In the genomic region with DNA sequence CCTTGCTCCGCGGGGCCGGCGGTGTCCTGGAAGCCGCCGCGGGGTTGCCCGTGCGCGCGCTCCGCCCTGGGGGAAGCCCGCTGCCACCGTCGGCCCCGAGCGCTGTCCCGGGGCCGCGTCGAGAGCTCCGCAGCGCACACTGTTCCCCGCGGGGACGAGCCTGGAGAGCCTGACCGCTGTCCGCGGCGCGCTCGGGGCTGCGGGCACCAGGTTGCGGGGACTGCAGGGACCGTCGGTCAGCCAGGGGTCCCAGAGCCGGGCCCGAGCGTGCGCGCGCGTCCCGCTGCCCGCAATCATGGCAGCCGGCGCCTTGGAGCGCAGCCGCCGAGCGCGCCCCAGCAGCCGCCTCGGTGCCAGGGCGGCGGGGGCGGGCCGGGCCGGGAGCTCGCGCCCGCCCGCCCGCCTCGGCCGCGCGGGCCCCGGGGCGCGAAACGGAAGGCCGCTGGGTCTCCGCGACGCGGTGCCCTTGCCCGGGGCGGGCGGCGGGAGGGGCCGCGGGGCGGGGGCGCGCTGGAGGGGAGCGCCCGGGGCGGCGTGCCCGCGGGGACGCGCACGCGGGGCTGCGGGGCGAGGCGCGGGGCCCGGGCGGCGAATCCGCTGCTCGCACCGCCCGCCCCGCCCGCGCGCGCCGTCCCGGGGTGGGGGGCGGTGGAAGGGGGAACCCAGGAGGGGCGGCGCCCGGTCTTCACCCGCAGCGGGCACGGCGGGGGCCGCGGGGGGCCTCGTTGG, we compare ENCODE assay signal across 8 cellular contexts.
DNase-seq lines count a peak whose midpoint lies in the region; ATAC-seq lines count a peak whose summit lies in the region.

No MANE protein-coding gene starts in this region.

- H3K27ac Mint-ChIP-seq in T-helper 2 cell treated with Interferon-gamma antibody and Interleukin-4, amounts not matched to agents 5 μg/mL and 100 μg/mL, for 36 hours, result no peak overlapping the region

- no peaks in the 10 kb centered on the region for H3K9me3 Mint-ChIP-seq in T-helper 2 cell treated with Interferon-gamma antibody and Interleukin-4, amounts not matched to agents 5 μg/mL and 100 μg/mL, for 36 hours

- DNase-seq in GM03348 (ENCODE audit: low spot score), result peak; percentile 93
- peak; percentile 62 for DNase-seq in T-helper 2 cell treated with Interferon-gamma antibody and Interleukin-4, amounts not matched to agents 5 μg/mL and 100 μg/mL, for 36 hours (ENCODE audit: low spot score)
- peak in 29 of 61 donors; percentile 68 to 97 (median 89) for DNase-seq in caudate nucleus (lab: John Stamatoyannopoulos, UW)
- DNase-seq in kidney glomerular epithelial cell (lab: John Stamatoyannopoulos, UW), result peak; percentile 69
- peak; percentile 61 to 70 for DNase-seq in stimulated activated CD4-positive, alpha-beta T cell treated with anti-CD3 and anti-CD28 coated beads, Interleukin-2, amount 100 ng/mL, for 24 hours

- peaks cover 33% of the 10 kb centered on the region for H3K4me1 Mint-ChIP-seq in T-helper 2 cell treated with Interferon-gamma antibody and Interleukin-4, amounts not matched to agents 5 μg/mL and 100 μg/mL, for 36 hours (ENCODE audit: low read depth)

- ATAC-seq in HG03108 (IDR thresholded peaks at IDR 0.05; ENCODE audit: unreplicated experiment) (peak; percentile 29), HG02623 (IDR thresholded peaks at IDR 0.05; ENCODE audit: unreplicated experiment) (no peak), GM18873 (IDR thresholded peaks at IDR 0.05; ENCODE audit: low FRiP score, unreplicated experiment) (no peak)

- peak overlapping the region; percentile 78 for H3K4me3 Mint-ChIP-seq in T-helper 2 cell treated with Interferon-gamma antibody and Interleukin-4, amounts not matched to agents 5 μg/mL and 100 μg/mL, for 36 hours

- H3K27me3 Mint-ChIP-seq in T-helper 2 cell treated with Interferon-gamma antibody and Interleukin-4, amounts not matched to agents 5 μg/mL and 100 μg/mL, for 36 hours (ENCODE audit: low read depth), result no peaks in the 10 kb centered on the region

- H3K27ac ChIP-seq in caudate nucleus (ENCODE audit: low read depth, low read length), result peak overlapping the region; percentile 98

- peaks cover 5% of the 10 kb centered on the region for H3K36me3 Mint-ChIP-seq in T-helper 2 cell treated with Interferon-gamma antibody and Interleukin-4, amounts not matched to agents 5 μg/mL and 100 μg/mL, for 36 hours (ENCODE audit: low read depth)
